1 cellular context compared by ENCODE assay signal in the genomic region with DNA sequence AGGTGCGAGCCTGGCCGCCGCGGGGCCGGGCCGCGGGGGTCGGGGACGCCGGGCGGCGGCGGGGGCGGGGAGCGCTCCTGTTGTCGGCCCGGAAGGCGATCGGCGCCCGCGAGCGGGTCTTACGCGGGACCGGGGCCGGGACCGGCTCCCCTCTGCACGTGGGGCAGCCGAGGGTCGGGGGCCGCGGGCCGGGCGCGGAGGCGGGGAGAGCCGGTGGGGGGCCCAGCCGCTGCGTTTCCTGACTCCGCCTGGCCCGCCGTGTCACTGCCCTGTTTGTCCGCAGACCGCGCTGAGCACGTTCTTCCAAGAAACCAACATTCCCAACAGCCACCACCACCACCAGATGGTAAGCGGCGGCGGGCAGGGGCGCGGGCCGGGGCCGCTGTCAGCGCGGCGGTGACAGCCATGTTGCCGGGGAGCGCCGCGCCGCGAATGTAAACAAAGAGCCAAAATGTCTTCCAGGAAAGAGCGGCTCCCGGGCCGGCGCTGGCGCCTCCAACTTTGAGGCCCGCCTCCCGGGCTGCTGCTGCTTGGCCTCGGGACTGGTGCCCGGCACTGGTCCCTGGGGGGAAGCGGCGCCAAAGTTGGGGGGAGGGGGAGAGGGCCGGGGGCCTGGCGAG.
A peak's percentile ranks its signal among the peaks of the same experiment; 100 is the strongest.
TF ChIP-seq lines count a peak whose summit lies in the region.

No MANE protein-coding gene starts in this region.

TF ChIP-seq in K562, 482 proteins besides CTCF, POLR2A, EP300 and RAD21 (continued from another document and continues in another):
- TF ChIP-seq, protein P1, sequence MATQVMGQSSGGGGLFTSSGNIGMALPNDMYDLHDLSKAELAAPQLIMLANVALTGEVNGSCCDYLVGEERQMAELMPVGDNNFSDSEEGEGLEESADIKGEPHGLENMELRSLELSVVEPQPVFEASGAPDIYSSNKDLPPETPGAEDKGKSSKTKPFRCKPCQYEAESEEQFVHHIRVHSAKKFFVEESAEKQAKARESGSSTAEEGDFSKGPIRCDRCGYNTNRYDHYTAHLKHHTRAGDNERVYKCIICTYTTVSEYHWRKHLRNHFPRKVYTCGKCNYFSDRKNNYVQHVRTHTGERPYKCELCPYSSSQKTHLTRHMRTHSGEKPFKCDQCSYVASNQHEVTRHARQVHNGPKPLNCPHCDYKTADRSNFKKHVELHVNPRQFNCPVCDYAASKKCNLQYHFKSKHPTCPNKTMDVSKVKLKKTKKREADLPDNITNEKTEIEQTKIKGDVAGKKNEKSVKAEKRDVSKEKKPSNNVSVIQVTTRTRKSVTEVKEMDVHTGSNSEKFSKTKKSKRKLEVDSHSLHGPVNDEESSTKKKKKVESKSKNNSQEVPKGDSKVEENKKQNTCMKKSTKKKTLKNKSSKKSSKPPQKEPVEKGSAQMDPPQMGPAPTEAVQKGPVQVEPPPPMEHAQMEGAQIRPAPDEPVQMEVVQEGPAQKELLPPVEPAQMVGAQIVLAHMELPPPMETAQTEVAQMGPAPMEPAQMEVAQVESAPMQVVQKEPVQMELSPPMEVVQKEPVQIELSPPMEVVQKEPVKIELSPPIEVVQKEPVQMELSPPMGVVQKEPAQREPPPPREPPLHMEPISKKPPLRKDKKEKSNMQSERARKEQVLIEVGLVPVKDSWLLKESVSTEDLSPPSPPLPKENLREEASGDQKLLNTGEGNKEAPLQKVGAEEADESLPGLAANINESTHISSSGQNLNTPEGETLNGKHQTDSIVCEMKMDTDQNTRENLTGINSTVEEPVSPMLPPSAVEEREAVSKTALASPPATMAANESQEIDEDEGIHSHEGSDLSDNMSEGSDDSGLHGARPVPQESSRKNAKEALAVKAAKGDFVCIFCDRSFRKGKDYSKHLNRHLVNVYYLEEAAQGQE (CRISPR knock-in tag; IDR thresholded peaks at IDR 0.05; ENCODE audit: low read depth): no peak
- TF ChIP-seq ZNF384 (IDR thresholded peaks at IDR 0.05; ENCODE audit: low read depth, low read length) (no peak), ZNF197 (CRISPR knock-in tag; IDR thresholded peaks at IDR 0.05; ENCODE audit: low read depth) (0 out of 2 replicates have a peak, but pooled peaks have one; percentile 5), TAF7 (tag; IDR thresholded peaks at IDR 0.05) (no peak), FOXJ3 (CRISPR knock-in tag; IDR thresholded peaks at IDR 0.05) (no peak), SP2 (IDR thresholded peaks at IDR 0.05; ENCODE audit: extremely low read depth, low read depth, low read length, poor library complexity, severe bottlenecking) (no peak), RBM22 (IDR thresholded peaks at IDR 0.05; ENCODE audit: low read depth, low read length, poor library complexity, severe bottlenecking) (peak; percentile 95), CXXC5 (CRISPR knock-in tag; IDR thresholded peaks at IDR 0.05) (peak; percentile 36), ERF (CRISPR knock-in tag; IDR thresholded peaks at IDR 0.05) (no peak), ZNF12 (CRISPR knock-in tag; IDR thresholded peaks at IDR 0.05) (no peak), MTA3 (IDR thresholded peaks at IDR 0.05; ENCODE audit: borderline replicate concordance) (no peak), MAFF (IDR thresholded peaks at IDR 0.05; ENCODE audit: low read length) (no peak), RBM15 (IDR thresholded peaks at IDR 0.05; ENCODE audit: insufficient read depth, low read length) (no peak), MEF2D (tag; conservative IDR thresholded peaks at IDR 0.05; ENCODE audit: low read depth) (no peak), YY1 (IDR thresholded peaks at IDR 0.05; ENCODE audit: borderline replicate concordance in 1 of 3, control insufficient read depth in 1 of 3, extremely low read depth in 1 of 3, insufficient read depth in 3 of 3, insufficient read length in 1 of 3, insufficient replicate concordance in 2 of 3, low read depth in 1 of 3, low read length in 2 of 3) (peak; percentile 59 to 94 (median 89)), JUN (IDR thresholded peaks at IDR 0.05; ENCODE audit: borderline replicate concordance, low read depth, low read length) (no peak), JUN (CRISPR knock-in tag; IDR thresholded peaks at IDR 0.05; ENCODE audit: borderline replicate concordance) (no peak), MCM7 (IDR thresholded peaks at IDR 0.05) (no peak), SMARCC2 (IDR thresholded peaks at IDR 0.05; ENCODE audit: low read depth) (no peak), CHD2 (IDR thresholded peaks at IDR 0.05; ENCODE audit: low read depth, low read length) (no peak), TGIF2 (CRISPR knock-in tag; IDR thresholded peaks at IDR 0.05) (peak; percentile 86; the same call in 1 of the 2 replicates), PHB2 (IDR thresholded peaks at IDR 0.05; ENCODE audit: low read depth) (no peak), NBN (IDR thresholded peaks at IDR 0.05; ENCODE audit: low read depth) (no peak), E2F3 (CRISPR knock-in tag; IDR thresholded peaks at IDR 0.05) (peak; percentile 48; the same call in 1 of the 2 replicates), ZEB2 (IDR thresholded peaks at IDR 0.05) (no peak), FOXJ2 (tag; IDR thresholded peaks at IDR 0.05) (peak; percentile 90), ZKSCAN1 (IDR thresholded peaks at IDR 0.05; ENCODE audit: low read depth, low read length) (no peak)
- TF ChIP-seq, protein P2, sequence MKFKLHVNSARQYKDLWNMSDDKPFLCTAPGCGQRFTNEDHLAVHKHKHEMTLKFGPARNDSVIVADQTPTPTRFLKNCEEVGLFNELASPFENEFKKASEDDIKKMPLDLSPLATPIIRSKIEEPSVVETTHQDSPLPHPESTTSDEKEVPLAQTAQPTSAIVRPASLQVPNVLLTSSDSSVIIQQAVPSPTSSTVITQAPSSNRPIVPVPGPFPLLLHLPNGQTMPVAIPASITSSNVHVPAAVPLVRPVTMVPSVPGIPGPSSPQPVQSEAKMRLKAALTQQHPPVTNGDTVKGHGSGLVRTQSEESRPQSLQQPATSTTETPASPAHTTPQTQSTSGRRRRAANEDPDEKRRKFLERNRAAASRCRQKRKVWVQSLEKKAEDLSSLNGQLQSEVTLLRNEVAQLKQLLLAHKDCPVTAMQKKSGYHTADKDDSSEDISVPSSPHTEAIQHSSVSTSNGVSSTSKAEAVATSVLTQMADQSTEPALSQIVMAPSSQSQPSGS (CRISPR knock-in tag; IDR thresholded peaks at IDR 0.05): no peak
- TF ChIP-seq, protein P3, sequence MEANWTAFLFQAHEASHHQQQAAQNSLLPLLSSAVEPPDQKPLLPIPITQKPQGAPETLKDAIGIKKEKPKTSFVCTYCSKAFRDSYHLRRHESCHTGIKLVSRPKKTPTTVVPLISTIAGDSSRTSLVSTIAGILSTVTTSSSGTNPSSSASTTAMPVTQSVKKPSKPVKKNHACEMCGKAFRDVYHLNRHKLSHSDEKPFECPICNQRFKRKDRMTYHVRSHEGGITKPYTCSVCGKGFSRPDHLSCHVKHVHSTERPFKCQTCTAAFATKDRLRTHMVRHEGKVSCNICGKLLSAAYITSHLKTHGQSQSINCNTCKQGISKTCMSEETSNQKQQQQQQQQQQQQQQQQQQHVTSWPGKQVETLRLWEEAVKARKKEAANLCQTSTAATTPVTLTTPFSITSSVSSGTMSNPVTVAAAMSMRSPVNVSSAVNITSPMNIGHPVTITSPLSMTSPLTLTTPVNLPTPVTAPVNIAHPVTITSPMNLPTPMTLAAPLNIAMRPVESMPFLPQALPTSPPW (CRISPR knock-in tag; IDR thresholded peaks at IDR 0.05): no peak
- TF ChIP-seq, protein P4, sequence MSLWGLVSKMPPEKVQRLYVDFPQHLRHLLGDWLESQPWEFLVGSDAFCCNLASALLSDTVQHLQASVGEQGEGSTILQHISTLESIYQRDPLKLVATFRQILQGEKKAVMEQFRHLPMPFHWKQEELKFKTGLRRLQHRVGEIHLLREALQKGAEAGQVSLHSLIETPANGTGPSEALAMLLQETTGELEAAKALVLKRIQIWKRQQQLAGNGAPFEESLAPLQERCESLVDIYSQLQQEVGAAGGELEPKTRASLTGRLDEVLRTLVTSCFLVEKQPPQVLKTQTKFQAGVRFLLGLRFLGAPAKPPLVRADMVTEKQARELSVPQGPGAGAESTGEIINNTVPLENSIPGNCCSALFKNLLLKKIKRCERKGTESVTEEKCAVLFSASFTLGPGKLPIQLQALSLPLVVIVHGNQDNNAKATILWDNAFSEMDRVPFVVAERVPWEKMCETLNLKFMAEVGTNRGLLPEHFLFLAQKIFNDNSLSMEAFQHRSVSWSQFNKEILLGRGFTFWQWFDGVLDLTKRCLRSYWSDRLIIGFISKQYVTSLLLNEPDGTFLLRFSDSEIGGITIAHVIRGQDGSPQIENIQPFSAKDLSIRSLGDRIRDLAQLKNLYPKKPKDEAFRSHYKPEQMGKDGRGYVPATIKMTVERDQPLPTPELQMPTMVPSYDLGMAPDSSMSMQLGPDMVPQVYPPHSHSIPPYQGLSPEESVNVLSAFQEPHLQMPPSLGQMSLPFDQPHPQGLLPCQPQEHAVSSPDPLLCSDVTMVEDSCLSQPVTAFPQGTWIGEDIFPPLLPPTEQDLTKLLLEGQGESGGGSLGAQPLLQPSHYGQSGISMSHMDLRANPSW (CRISPR knock-in tag; IDR thresholded peaks at IDR 0.05): no peak
- TF ChIP-seq, protein P5, sequence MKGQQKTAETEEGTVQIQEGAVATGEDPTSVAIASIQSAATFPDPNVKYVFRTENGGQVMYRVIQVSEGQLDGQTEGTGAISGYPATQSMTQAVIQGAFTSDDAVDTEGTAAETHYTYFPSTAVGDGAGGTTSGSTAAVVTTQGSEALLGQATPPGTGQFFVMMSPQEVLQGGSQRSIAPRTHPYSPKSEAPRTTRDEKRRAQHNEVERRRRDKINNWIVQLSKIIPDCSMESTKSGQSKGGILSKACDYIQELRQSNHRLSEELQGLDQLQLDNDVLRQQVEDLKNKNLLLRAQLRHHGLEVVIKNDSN (CRISPR knock-in tag; IDR thresholded peaks at IDR 0.05): no peak
- TF ChIP-seq, protein P6, sequence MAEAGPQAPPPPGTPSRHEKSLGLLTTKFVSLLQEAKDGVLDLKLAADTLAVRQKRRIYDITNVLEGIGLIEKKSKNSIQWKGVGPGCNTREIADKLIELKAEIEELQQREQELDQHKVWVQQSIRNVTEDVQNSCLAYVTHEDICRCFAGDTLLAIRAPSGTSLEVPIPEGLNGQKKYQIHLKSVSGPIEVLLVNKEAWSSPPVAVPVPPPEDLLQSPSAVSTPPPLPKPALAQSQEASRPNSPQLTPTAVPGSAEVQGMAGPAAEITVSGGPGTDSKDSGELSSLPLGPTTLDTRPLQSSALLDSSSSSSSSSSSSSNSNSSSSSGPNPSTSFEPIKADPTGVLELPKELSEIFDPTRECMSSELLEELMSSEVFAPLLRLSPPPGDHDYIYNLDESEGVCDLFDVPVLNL (CRISPR knock-in tag; IDR thresholded peaks at IDR 0.05; ENCODE audit: low read depth): 0 out of 2 replicates have a peak, but pooled peaks have one; percentile 23
- TF ChIP-seq, protein P7, sequence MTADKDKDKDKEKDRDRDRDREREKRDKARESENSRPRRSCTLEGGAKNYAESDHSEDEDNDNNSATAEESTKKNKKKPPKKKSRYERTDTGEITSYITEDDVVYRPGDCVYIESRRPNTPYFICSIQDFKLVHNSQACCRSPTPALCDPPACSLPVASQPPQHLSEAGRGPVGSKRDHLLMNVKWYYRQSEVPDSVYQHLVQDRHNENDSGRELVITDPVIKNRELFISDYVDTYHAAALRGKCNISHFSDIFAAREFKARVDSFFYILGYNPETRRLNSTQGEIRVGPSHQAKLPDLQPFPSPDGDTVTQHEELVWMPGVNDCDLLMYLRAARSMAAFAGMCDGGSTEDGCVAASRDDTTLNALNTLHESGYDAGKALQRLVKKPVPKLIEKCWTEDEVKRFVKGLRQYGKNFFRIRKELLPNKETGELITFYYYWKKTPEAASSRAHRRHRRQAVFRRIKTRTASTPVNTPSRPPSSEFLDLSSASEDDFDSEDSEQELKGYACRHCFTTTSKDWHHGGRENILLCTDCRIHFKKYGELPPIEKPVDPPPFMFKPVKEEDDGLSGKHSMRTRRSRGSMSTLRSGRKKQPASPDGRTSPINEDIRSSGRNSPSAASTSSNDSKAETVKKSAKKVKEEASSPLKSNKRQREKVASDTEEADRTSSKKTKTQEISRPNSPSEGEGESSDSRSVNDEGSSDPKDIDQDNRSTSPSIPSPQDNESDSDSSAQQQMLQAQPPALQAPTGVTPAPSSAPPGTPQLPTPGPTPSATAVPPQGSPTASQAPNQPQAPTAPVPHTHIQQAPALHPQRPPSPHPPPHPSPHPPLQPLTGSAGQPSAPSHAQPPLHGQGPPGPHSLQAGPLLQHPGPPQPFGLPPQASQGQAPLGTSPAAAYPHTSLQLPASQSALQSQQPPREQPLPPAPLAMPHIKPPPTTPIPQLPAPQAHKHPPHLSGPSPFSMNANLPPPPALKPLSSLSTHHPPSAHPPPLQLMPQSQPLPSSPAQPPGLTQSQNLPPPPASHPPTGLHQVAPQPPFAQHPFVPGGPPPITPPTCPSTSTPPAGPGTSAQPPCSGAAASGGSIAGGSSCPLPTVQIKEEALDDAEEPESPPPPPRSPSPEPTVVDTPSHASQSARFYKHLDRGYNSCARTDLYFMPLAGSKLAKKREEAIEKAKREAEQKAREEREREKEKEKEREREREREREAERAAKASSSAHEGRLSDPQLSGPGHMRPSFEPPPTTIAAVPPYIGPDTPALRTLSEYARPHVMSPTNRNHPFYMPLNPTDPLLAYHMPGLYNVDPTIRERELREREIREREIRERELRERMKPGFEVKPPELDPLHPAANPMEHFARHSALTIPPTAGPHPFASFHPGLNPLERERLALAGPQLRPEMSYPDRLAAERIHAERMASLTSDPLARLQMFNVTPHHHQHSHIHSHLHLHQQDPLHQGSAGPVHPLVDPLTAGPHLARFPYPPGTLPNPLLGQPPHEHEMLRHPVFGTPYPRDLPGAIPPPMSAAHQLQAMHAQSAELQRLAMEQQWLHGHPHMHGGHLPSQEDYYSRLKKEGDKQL (CRISPR knock-in tag; IDR thresholded peaks at IDR 0.05; ENCODE audit: borderline replicate concordance): no peak
- TF ChIP-seq, protein P8, sequence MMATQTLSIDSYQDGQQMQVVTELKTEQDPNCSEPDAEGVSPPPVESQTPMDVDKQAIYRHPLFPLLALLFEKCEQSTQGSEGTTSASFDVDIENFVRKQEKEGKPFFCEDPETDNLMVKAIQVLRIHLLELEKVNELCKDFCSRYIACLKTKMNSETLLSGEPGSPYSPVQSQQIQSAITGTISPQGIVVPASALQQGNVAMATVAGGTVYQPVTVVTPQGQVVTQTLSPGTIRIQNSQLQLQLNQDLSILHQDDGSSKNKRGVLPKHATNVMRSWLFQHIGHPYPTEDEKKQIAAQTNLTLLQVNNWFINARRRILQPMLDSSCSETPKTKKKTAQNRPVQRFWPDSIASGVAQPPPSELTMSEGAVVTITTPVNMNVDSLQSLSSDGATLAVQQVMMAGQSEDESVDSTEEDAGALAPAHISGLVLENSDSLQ (IDR thresholded peaks at IDR 0.05): peak; percentile 30
- TF ChIP-seq, protein P9, sequence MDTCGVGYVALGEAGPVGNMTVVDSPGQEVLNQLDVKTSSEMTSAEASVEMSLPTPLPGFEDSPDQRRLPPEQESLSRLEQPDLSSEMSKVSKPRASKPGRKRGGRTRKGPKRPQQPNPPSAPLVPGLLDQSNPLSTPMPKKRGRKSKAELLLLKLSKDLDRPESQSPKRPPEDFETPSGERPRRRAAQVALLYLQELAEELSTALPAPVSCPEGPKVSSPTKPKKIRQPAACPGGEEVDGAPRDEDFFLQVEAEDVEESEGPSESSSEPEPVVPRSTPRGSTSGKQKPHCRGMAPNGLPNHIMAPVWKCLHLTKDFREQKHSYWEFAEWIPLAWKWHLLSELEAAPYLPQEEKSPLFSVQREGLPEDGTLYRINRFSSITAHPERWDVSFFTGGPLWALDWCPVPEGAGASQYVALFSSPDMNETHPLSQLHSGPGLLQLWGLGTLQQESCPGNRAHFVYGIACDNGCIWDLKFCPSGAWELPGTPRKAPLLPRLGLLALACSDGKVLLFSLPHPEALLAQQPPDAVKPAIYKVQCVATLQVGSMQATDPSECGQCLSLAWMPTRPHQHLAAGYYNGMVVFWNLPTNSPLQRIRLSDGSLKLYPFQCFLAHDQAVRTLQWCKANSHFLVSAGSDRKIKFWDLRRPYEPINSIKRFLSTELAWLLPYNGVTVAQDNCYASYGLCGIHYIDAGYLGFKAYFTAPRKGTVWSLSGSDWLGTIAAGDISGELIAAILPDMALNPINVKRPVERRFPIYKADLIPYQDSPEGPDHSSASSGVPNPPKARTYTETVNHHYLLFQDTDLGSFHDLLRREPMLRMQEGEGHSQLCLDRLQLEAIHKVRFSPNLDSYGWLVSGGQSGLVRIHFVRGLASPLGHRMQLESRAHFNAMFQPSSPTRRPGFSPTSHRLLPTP (IDR thresholded peaks at IDR 0.05; ENCODE audit: borderline replicate concordance, extremely low read depth, insufficient read length): no peak
